12 cellular contexts compared by ENCODE assay signal in the genomic region with DNA sequence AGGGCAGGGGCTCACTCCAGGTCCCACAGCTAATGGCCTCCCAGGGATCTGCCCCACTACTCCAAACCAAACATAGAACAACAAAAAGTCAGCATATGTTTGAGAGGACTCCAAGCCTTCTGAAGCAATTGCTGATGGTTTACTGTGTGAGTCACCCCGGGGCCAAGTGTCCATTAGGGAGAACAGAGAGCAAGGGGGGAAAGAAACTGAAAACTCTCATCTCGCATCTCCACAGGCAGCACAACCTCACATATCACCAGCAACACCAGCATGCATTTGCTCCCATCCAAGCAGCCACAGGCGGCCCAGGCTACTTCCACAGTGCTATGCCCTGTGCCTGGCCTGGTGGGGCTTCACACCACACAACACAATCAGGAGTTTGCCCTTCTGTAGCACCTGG. TPM values are rescaled to one million over a fixed set of nuclear protein-coding genes. Genes with fewer than 3 reads are reported as not detected.
DNase-seq lines count a peak whose midpoint lies in the region; ATAC-seq and FAIRE-seq lines count a peak whose summit lies in the region.
"Had no signal": no experiment of that assay in that cellular context is flagged by ENCODE, and none has a peak within 500 bp of the region (broad histone marks: within the 10 kb centered on the region; RNA-seq: fewer than 3 reads in every experiment).

No MANE protein-coding gene starts in this region.

- H3K9me3 Mint-ChIP-seq in activated CD4-positive, alpha-beta T cell treated with anti-CD3 and anti-CD28 coated beads for 36 hours (ENCODE audit: low read depth), result no peaks in the 10 kb centered on the region
- H3K9me3 Mint-ChIP-seq: naive thymus-derived CD8-positive, alpha-beta T cell had no signal

- no peaks in the 10 kb centered on the region for H3K36me3 Mint-ChIP-seq in activated CD4-positive, alpha-beta T cell treated with anti-CD3 and anti-CD28 coated beads for 36 hours (ENCODE audit: low read depth)
- H3K36me3 Mint-ChIP-seq: naive thymus-derived CD8-positive, alpha-beta T cell had no signal

- no peak overlapping the region for H3K27ac Mint-ChIP-seq in activated CD4-positive, alpha-beta T cell treated with anti-CD3 and anti-CD28 coated beads for 36 hours
- H3K27ac Mint-ChIP-seq: activated CD8-positive, alpha-beta T cell treated with anti-CD3 and anti-CD28 coated beads, Interleukin-2, amount 10 ng/mL, durations not matched to agents 7 days and 5 days had no signal

- CTCF ChIA-PET in activated CD4-positive, alpha-beta T cell treated with anti-CD3 and anti-CD28 coated beads for 36 hours (lab: Charles Lee), result no interaction called here

- intact Hi-C loops in activated CD4-positive, alpha-beta T cell treated with anti-CD3 and anti-CD28 coated beads for 36 hours (cut with DNase I, micrococcal nuclease), result no loop called here

- peaks cover 2% of the 10 kb centered on the region for H3K27me3 Mint-ChIP-seq in activated CD4-positive, alpha-beta T cell treated with anti-CD3 and anti-CD28 coated beads for 36 hours

- FAIRE-seq in urothelium cell line (lab: Jason Lieb, UNC), result no peak
- FAIRE-seq: H54 had no signal

- H3K4me1 Mint-ChIP-seq in activated CD4-positive, alpha-beta T cell treated with anti-CD3 and anti-CD28 coated beads for 36 hours, result peaks cover 50% of the 10 kb centered on the region

- DNase-seq in HT1080 (ENCODE audit: low read depth) (peak; percentile 71), astrocyte of the hippocampus (ENCODE audit: low read depth, low spot score) (peak; percentile 76), islet precursor cell (peak; percentile 70), smooth muscle cell of the brain vasculature (ENCODE audit: low read depth, low spot score) (peak; percentile 77), urothelium cell line (ENCODE audit: low spot score) (no peak), pons (ENCODE audit: low spot score) (no peak), SW480 (ENCODE audit: low spot score) (no peak)
- DNase-seq in activated CD4-positive, alpha-beta T cell treated with anti-CD3 and anti-CD28 coated beads for 36 hours, result no peak
- DNase-seq: activated CD8-positive, alpha-beta T cell treated with anti-CD3 and anti-CD28 coated beads, Interleukin-2, amount 10 ng/mL, durations not matched to agents 7 days and 5 days; naive thymus-derived CD8-positive, alpha-beta T cell; OCI-M1 had no signal

- no peak overlapping the region for H3K4me3 Mint-ChIP-seq in activated CD4-positive, alpha-beta T cell treated with anti-CD3 and anti-CD28 coated beads for 36 hours
- H3K4me3 Mint-ChIP-seq: activated CD8-positive, alpha-beta T cell treated with anti-CD3 and anti-CD28 coated beads, Interleukin-2, amount 10 ng/mL, durations not matched to agents 7 days and 5 days had no signal

- no peak for ATAC-seq in activated CD4-positive, alpha-beta T cell treated with anti-CD3 and anti-CD28 coated beads for 36 hours
- ATAC-seq: activated CD8-positive, alpha-beta T cell treated with anti-CD3 and anti-CD28 coated beads, Interleukin-2, amount 10 ng/mL, durations not matched to agents 7 days and 5 days; naive thymus-derived CD8-positive, alpha-beta T cell had no signal

- POLR2A ChIA-PET in activated CD4-positive, alpha-beta T cell treated with anti-CD3 and anti-CD28 coated beads for 36 hours (lab: Charles Lee), result no interaction called here

RNA-seq across cellular contexts. Expression of gene CYRIA, which starts 39.1 kb away (rescaled TPM):
- 6.1 and 11.1 TPM in 2 replicates for total RNA-seq in HT1080 (2014; rRNA removed; shearing (Covaris generic))
- polyA plus RNA-seq in HT1080 (2015; cell fraction: cytosol; rRNA removed), result 16.9 and 17.3 TPM in 2 replicates
- polyA plus RNA-seq in HT1080 (2015; cell fraction: nucleus; rRNA removed), result 21.6 and 21.8 TPM in 2 replicates
- total RNA-seq in activated CD4-positive, alpha-beta T cell treated with anti-CD3 and anti-CD28 coated beads for 36 hours, result 1 to 10 TPM; 2.5 to 2.8 TPM

Comparison
In these comparisons a context has a peak if more than half of its experiments do, and no peak if none do; other contexts are left out.
1. DNase-seq: peak in HT1080 (single experiment), astrocyte of the hippocampus (single experiment), islet precursor cell (single experiment) and smooth muscle cell of the brain vasculature (single experiment); none in urothelium cell line (single experiment), activated CD4-positive, alpha-beta T cell treated with anti-CD3 and anti-CD28 coated beads for 36 hours (single experiment), pons (single experiment) and SW480 (single experiment).